ENCODE assay signal across 22 cellular contexts in genomic region chr2:173230181-173230580, GRCh38.
"Had no signal": no experiment of that assay in that cellular context is flagged by ENCODE, and none has a peak within 500 bp of the region (broad histone marks: within the 10 kb centered on the region; RNA-seq: fewer than 3 reads in every experiment).

No MANE protein-coding gene starts in this region.

- H3K27me3 ChIP-seq: MG63 had no signal

- H3K27ac ChIP-seq: KMS-11 had no signal

- H3K36me3 ChIP-seq: MG63 had no signal

- H3K9me3 ChIP-seq: MG63 had no signal

- ATAC-seq: activated naive CD4-positive, alpha-beta T cell treated with anti-CD3 and anti-CD28 coated beads, Interleukin-2, amount 50 U/mL, for 72 hours; activated T-cell treated with anti-CD3 and anti-CD28 coated beads, Interleukin-2, amount 50 U/mL, for 4 hours; T-helper 17 cell had no signal

- DNase-seq: activated B cell treated with CpG ODN at 0.5 μM for 24 hours; activated CD4-positive, alpha-beta memory T cell treated with anti-CD3 and anti-CD28 coated beads for 36 hours; activated CD4-positive, alpha-beta T cell treated with anti-CD3 and anti-CD28 coated beads for 1 hour; activated CD4-positive, alpha-beta T cell treated with anti-CD3 and anti-CD28 coated beads, Interleukin-2, amount 10 ng/mL, durations not matched to agents 7 days and 5 days; activated CD8-positive, alpha-beta memory T cell treated with anti-CD3 and anti-CD28 coated beads for 24 hours; activated effector memory CD4-positive, alpha-beta T cell treated with anti-CD3 and anti-CD28 coated beads, Interleukin-2, amount 50 U/mL, for 16 hours; activated naive CD4-positive, alpha-beta T cell treated with Interleukin-2 at 50 U/mL for 16 hours; activated T-cell treated with anti-CD3 and anti-CD28 coated beads, Interleukin-2, amount 50 U/mL, for 4 hours; cerebellar nuclear complex; MG63; MV-4-11; NCI-H1092 treated with DMSO at 0.1 percent for 48 hours; NCI-H1417 treated with DMSO at 0.1 percent for 48 hours; NCI-H1694; NCI-H2029; NCI-H446; NCI-H524 treated with DMSO at 0.1 percent for 48 hours; SIG-M5; T-helper 17 cell; T-helper 9 cell had no signal

- H3K4me3 ChIP-seq: MG63 had no signal
